25 cellular contexts compared by ENCODE assay signal in genomic region chr10:131574363-131574706, GRCh38.
"Had no signal": no experiment of that assay in that cellular context is flagged by ENCODE, and none has a peak within 500 bp of the region (broad histone marks: within the 10 kb centered on the region; RNA-seq: fewer than 3 reads in every experiment).

No MANE protein-coding gene starts in this region.

- H3K4me1 Mint-ChIP-seq: activated CD4-positive, alpha-beta T cell treated with anti-CD3 and anti-CD28 coated beads, Interleukin-2, amount 10 ng/mL, durations not matched to agents 24 days and 14 days; memory B cell; stimulated activated memory B cell treated with anti-CD40 and anti-IgM and Interleukin-4, amounts not matched to agents 10 μg/mL and 1 μg/mL and 100 μg/mL, for 72 hours; stimulated activated naive CD8-positive, alpha-beta T cell treated with anti-CD3 and anti-CD28 coated beads, Interleukin-15, amount 100 ng/mL, for 72 hours; T-helper 17 cell had no signal

- H3K36me3 ChIP-seq: brain microvascular endothelial cell, esophagus squamous epithelium, thyroid gland, upper lobe of right lung, WERI-Rb-1 had no signal

- H3K4me3 Mint-ChIP-seq: activated CD4-positive, alpha-beta memory T cell treated with anti-CD3 and anti-CD28 coated beads for 36 hours; activated CD4-positive, alpha-beta T cell treated with anti-CD3 and anti-CD28 coated beads, Interleukin-2, amount 10 ng/mL, durations not matched to agents 24 days and 14 days; activated naive CD8-positive, alpha-beta T cell; activated T-cell treated with anti-CD3 and anti-CD28 coated beads, Interleukin-2, amount 50 U/mL, for 72 hours; memory B cell; naive thymus-derived CD4-positive, alpha-beta T cell; stimulated activated memory B cell treated with anti-CD40 and anti-IgM and Interleukin-4, amounts not matched to agents 10 μg/mL and 1 μg/mL and 100 μg/mL, for 72 hours; stimulated activated naive CD8-positive, alpha-beta T cell treated with anti-CD3 and anti-CD28 coated beads, Interleukin-15, amount 100 ng/mL, for 72 hours; T-helper 17 cell had no signal

- H3K27me3 ChIP-seq: brain microvascular endothelial cell, thyroid gland, upper lobe of right lung had no signal

- H3K9me3 Mint-ChIP-seq: activated CD4-positive, alpha-beta memory T cell treated with anti-CD3 and anti-CD28 coated beads for 36 hours; activated CD4-positive, alpha-beta T cell treated with anti-CD3 and anti-CD28 coated beads, Interleukin-2, amount 10 ng/mL, durations not matched to agents 24 days and 14 days; activated T-cell treated with anti-CD3 and anti-CD28 coated beads, Interleukin-2, amount 50 U/mL, for 72 hours; naive thymus-derived CD4-positive, alpha-beta T cell; stimulated activated memory B cell treated with anti-CD40 and anti-IgM and Interleukin-4, amounts not matched to agents 10 μg/mL and 1 μg/mL and 100 μg/mL, for 72 hours; stimulated activated naive CD8-positive, alpha-beta T cell treated with anti-CD3 and anti-CD28 coated beads, Interleukin-15, amount 100 ng/mL, for 72 hours had no signal

- ATAC-seq: activated CD4-positive, CD25-positive, alpha-beta regulatory T cell treated with anti-CD3 and anti-CD28 coated beads, Interleukin-2, amount 50 U/mL, for 24 hours; activated T-cell treated with anti-CD3 and anti-CD28 coated beads, Interleukin-2, amount 50 U/mL, for 72 hours; naive thymus-derived CD4-positive, alpha-beta T cell; sciatic nerve; SK-N-SH treated with all-trans-retinoic acid at 6 μM for 48 hours; stimulated activated naive CD8-positive, alpha-beta T cell treated with anti-CD3 and anti-CD28 coated beads, Interleukin-15, amount 100 ng/mL, for 72 hours; T-helper 17 cell; upper lobe of right lung had no signal

- DNase-seq: activated CD4-positive, alpha-beta memory T cell treated with anti-CD3 and anti-CD28 coated beads for 36 hours; activated CD4-positive, alpha-beta T cell treated with anti-CD3 and anti-CD28 coated beads, Interleukin-2, amount 10 ng/mL, durations not matched to agents 24 days and 14 days; activated naive CD4-positive, alpha-beta T cell treated with Interleukin-2 at 50 U/mL for 16 hours; activated T-cell treated with anti-CD3 and anti-CD28 coated beads for 4 hours; activated T-cell treated with anti-CD3 and anti-CD28 coated beads, Interleukin-2, amount 50 U/mL, for 72 hours; brain microvascular endothelial cell; esophagus squamous epithelium; foreskin melanocyte; midbrain; naive thymus-derived CD4-positive, alpha-beta T cell; occipital lobe; small intestine; stimulated activated CD4-positive, alpha-beta T cell treated with anti-CD3 and anti-CD28 coated beads, Interleukin-4, amount 100 ng/mL, for 24 hours; stimulated activated naive CD8-positive, alpha-beta T cell treated with anti-CD3 and anti-CD28 coated beads, Interleukin-15, amount 100 ng/mL, for 72 hours; T-helper 17 cell; T1000; thyroid gland; upper lobe of right lung; WERI-Rb-1 had no signal

- H3K36me3 Mint-ChIP-seq: activated CD4-positive, alpha-beta memory T cell treated with anti-CD3 and anti-CD28 coated beads for 36 hours; activated naive CD8-positive, alpha-beta T cell; memory B cell; naive thymus-derived CD4-positive, alpha-beta T cell; stimulated activated memory B cell treated with anti-CD40 and anti-IgM and Interleukin-4, amounts not matched to agents 10 μg/mL and 1 μg/mL and 100 μg/mL, for 72 hours had no signal

- H3K4me3 ChIP-seq: esophagus squamous epithelium, thyroid gland, upper lobe of right lung had no signal

- H3K27ac ChIP-seq: brain microvascular endothelial cell, esophagus squamous epithelium, thyroid gland, upper lobe of right lung, WERI-Rb-1 had no signal

- H3K27me3 Mint-ChIP-seq: activated CD4-positive, alpha-beta memory T cell treated with anti-CD3 and anti-CD28 coated beads for 36 hours; activated CD4-positive, alpha-beta T cell treated with anti-CD3 and anti-CD28 coated beads, Interleukin-2, amount 10 ng/mL, durations not matched to agents 24 days and 14 days; activated naive CD8-positive, alpha-beta T cell; memory B cell; stimulated activated memory B cell treated with anti-CD40 and anti-IgM and Interleukin-4, amounts not matched to agents 10 μg/mL and 1 μg/mL and 100 μg/mL, for 72 hours; stimulated activated naive CD8-positive, alpha-beta T cell treated with anti-CD3 and anti-CD28 coated beads, Interleukin-15, amount 100 ng/mL, for 72 hours; T-helper 17 cell had no signal

- H3K9me3 ChIP-seq: esophagus squamous epithelium, thyroid gland, upper lobe of right lung had no signal

- H3K27ac Mint-ChIP-seq: activated CD4-positive, alpha-beta memory T cell treated with anti-CD3 and anti-CD28 coated beads for 36 hours; activated CD4-positive, alpha-beta T cell treated with anti-CD3 and anti-CD28 coated beads, Interleukin-2, amount 10 ng/mL, durations not matched to agents 24 days and 14 days; activated naive CD8-positive, alpha-beta T cell; activated T-cell treated with anti-CD3 and anti-CD28 coated beads, Interleukin-2, amount 50 U/mL, for 72 hours; memory B cell; naive thymus-derived CD4-positive, alpha-beta T cell; stimulated activated memory B cell treated with anti-CD40 and anti-IgM and Interleukin-4, amounts not matched to agents 10 μg/mL and 1 μg/mL and 100 μg/mL, for 72 hours; stimulated activated naive CD8-positive, alpha-beta T cell treated with anti-CD3 and anti-CD28 coated beads, Interleukin-15, amount 100 ng/mL, for 72 hours; T-helper 17 cell had no signal

- H3K4me1 ChIP-seq: esophagus squamous epithelium, thyroid gland, upper lobe of right lung had no signal
